In the genomic region with DNA sequence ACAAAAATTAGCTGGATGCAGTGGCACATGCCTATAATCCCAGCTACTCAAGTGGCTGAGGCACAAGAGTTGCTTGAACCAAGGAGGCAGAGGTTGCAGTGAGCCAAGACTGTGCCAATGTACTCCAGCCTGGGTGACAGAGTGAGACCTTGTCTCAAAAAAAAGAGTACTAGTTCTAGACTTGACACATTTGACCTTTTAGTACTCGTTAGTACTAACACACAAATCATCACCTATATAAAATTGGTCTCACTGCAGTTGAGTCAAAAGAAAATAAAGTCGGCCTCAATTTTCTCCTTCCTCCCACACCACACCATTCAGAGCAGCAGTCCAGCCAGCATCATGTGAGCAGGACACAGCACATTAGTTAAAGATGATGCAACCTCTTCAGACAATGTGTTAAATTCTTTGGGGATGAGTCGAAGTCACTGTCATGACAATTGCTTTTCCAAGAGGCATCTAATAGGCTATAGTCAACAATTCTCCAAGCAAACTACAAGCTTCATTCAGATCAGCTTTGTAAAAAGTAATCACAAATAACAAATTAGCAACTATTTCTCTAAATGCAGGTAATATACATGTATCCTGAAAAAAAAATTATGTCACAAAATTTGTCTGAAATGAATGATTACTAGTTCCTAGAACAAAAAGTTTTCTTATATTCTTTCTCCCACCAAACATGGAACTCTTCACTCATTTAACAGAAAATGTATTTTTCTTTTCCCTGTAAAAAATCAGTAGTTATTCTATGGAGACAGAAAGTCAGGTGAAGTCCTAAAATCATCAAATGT, we compare ENCODE assay signal across 8 cellular contexts. TPM values are rescaled to one million over a fixed set of nuclear protein-coding genes. Genes with fewer than 3 reads are reported as not detected.
DNase-seq lines count a peak whose midpoint lies in the region; ATAC-seq, FAIRE-seq and TF ChIP-seq lines count a peak whose summit lies in the region.

No MANE protein-coding gene starts in this region.

- 0 out of 2 replicates have a peak overlapping the region, but pooled peaks have one; percentile 14 for H2AFZ ChIP-seq in K562 (ENCODE audit: low read depth, low read length)

- H3K9ac ChIP-seq in HUES48 (ENCODE audit: low read depth, low read length) (peak overlapping the region; percentile 77; the same call in 1 of the 2 replicates), K562 (ENCODE audit: insufficient read depth in 1 of 2, low read depth in 2 of 2, low read length in 2 of 2) (no peak overlapping the region)

- H3K4me3 ChIP-seq in AG09309 (ENCODE audit: control insufficient read depth, low read depth, low read length) (no peak overlapping the region), HUES48 (ENCODE audit: low read depth, low read length) (no peak overlapping the region), K562 (no peak overlapping the region), suprapubic skin (no peak overlapping the region)

- H3K79me2 ChIP-seq in K562 (ENCODE audit: control insufficient read depth, insufficient read depth, low read length) = peaks cover 21% of the 10 kb centered on the region

- peaks cover 10% of the 10 kb centered on the region for H3K4me1 ChIP-seq in HUES48 (ENCODE audit: control insufficient read depth, insufficient read depth, low read length)
- H3K4me1 ChIP-seq in K562 (replicated peaks in 1 of 2; ENCODE audit: control insufficient read depth in 2 of 2, insufficient read depth in 2 of 2, low read length in 2 of 2) = peaks cover 0 to 17% of the 10 kb centered on the region in 2 experiments; a peak in 2 of 5 replicates
- H3K4me1 ChIP-seq in suprapubic skin = peaks cover 30% of the 10 kb centered on the region

- H3K36me3 ChIP-seq in HUES48 (ENCODE audit: control insufficient read depth, insufficient read depth, low read length) (peaks cover 5% of the 10 kb centered on the region; the same call in 1 of the 2 replicates), K562 (ENCODE audit: control insufficient read depth, insufficient read depth, low read length) (peaks cover 11% of the 10 kb centered on the region; the same call in 2 of the 3 replicates), suprapubic skin (peaks cover 25% of the 10 kb centered on the region)

- intact Hi-C loops in K562 (cut with micrococcal nuclease) = no loop called here

- H3K27ac ChIP-seq in HUES48 (ENCODE audit: low read depth, low read length) (peak overlapping the region; percentile 94), K562 (ENCODE audit: extremely low read depth, low read depth, low read length) (peak overlapping the region; percentile 60; the same call in 2 of the 3 replicates), suprapubic skin (peak overlapping the region; percentile 68)

- H3K9me1 ChIP-seq in K562 (ENCODE audit: control insufficient read depth, insufficient read depth, low read length) = no peaks in the 10 kb centered on the region

- FAIRE-seq in K562 (lab: Jason Lieb, UNC) (peak; percentile 94), islet of Langerhans (lab: Jason Lieb, UNC) (peak; percentile 75)

- WGBS in K562 (ENCODE audit: insufficient coverage, low coverage, missing lambda C conversion rate) = 43% methylated on average over 3 of the region's 3 CpGs
- 53% methylated on average over 3 of the region's 3 CpGs for WGBS in suprapubic skin

- TF ChIP-seq POLR2A in K562 (conservative IDR thresholded peaks at IDR 0.05) = no peak
- TF ChIP-seq POLR2A in suprapubic skin (IDR thresholded peaks at IDR 0.05) = no peak

- DNase-seq in AG09309 (ENCODE audit: low read depth) (peak; percentile 78), K562 (ENCODE audit: extremely low read depth in 1 of 4, low spot score in 3 of 4) (peak; percentile 22 to 61 (median 39)), suprapubic skin (ENCODE audit: low spot score in 2 of 2) (no peak), NCI-H187 treated with DMSO at 0.1 percent for 48 hours (lab: John Stamatoyannopoulos, UW) (no peak)

- peak in 1 of 2 experiments; percentile 35; a peak in 2 of 4 replicates for TF ChIP-seq RAD21 in K562 (CRISPR knock-in tag; conservative IDR thresholded peaks at IDR 0.05 in 1 of 2, IDR thresholded peaks at IDR 0.05 in 1 of 2)

- BruUV-seq in K562 (replicated peaks; lab: Mats Ljungman, UMichigan) = TSS peak; percentile 56

- ATAC-seq in K562 = peak; percentile 90
- no peak for ATAC-seq in GM18873 (IDR thresholded peaks at IDR 0.05; ENCODE audit: low FRiP score, unreplicated experiment)
- ATAC-seq in HG02588 (IDR thresholded peaks at IDR 0.05; ENCODE audit: unreplicated experiment) = no peak

- H4K20me1 ChIP-seq in K562 (replicated peaks; ENCODE audit: control insufficient read depth, insufficient read depth, low read length) = no peaks in the 10 kb centered on the region

- H3K9me3 ChIP-seq in HUES48 (ENCODE audit: control insufficient read depth, insufficient read depth, low read length) = no peaks in the 10 kb centered on the region
- H3K9me3 ChIP-seq in K562 (replicated peaks; ENCODE audit: control insufficient read depth, insufficient read depth, low read depth, low read length) = no peaks in the 10 kb centered on the region
- no peaks in the 10 kb centered on the region for H3K9me3 ChIP-seq in suprapubic skin

- H3K4me2 ChIP-seq in K562 (ENCODE audit: insufficient read depth, low read length) = no peak overlapping the region

- H3K27me3 ChIP-seq in HUES48 (ENCODE audit: control insufficient read depth, insufficient read depth, low read length) (no peaks in the 10 kb centered on the region), K562 (ENCODE audit: control insufficient read depth in 2 of 2, insufficient read depth in 2 of 2, low read length in 2 of 2) (no peaks in the 10 kb centered on the region), suprapubic skin (no peaks in the 10 kb centered on the region)

- in situ Hi-C loops in K562 (cut with MboI) = no loop called here

- TF ChIP-seq EP300 in K562 (IDR thresholded peaks at IDR 0.05; ENCODE audit: low read length) = peak; percentile 70
- no peak for TF ChIP-seq EP300 in suprapubic skin (IDR thresholded peaks at IDR 0.05)

- TF ChIP-seq CTCF in AG09309 (IDR thresholded peaks at IDR 0.05; ENCODE audit: control insufficient read depth, insufficient read depth, low read depth, low read length, missing control alignments) (no peak), K562 (IDR thresholded peaks at IDR 0.05 in 2 of 3, conservative IDR thresholded peaks at IDR 0.05 in 1 of 3; ENCODE audit: insufficient read depth in 2 of 3, low read depth in 1 of 3, low read length in 3 of 3) (no peak), suprapubic skin (IDR thresholded peaks at IDR 0.05) (no peak)

- CTCF ChIA-PET in K562 (lab: Yijun Ruan, JAX; ENCODE audit: low intra/inter-chr PET ratio) = no interaction called here

- POLR2A ChIA-PET in K562 (lab: Yijun Ruan, JAX) = interaction anchor here (0.5 to 1.1 kb wide), 5 partner anchors 9 to 374 kb away, joined by 3 read pairs; no protein-coding TSS in a partner anchor

TF ChIP-seq in K562, 482 proteins besides CTCF, POLR2A, EP300 and RAD21 (continues in another document):
- TF ChIP-seq, protein P1, sequence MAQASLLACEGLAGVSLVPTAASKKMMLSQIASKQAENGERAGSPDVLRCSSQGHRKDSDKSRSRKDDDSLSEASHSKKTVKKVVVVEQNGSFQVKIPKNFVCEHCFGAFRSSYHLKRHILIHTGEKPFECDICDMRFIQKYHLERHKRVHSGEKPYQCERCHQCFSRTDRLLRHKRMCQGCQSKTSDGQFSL (CRISPR knock-in tag; IDR thresholded peaks at IDR 0.05) = no peak
- TF ChIP-seq, protein P1 (tag; IDR thresholded peaks at IDR 0.05) = peak in 1 of 2 experiments; percentile 71; a peak in 1 of 4 replicates

RNA-seq across cellular contexts. Expression of a gene that starts 55.6 kb away (rescaled TPM):
- 77.3 and 128 TPM in 2 replicates for total RNA-seq in K562 (2011; cell fraction: chromatin; rRNA removed; ENCODE audit: low replicate concordance)
- 38.0 and 40.8 TPM in 2 replicates for total RNA-seq in K562 (2011; cell fraction: nucleolus; rRNA removed)
- 61.1 and 81.7 TPM in 2 replicates for total RNA-seq in K562 (2011; cell fraction: nucleoplasm; rRNA removed)
- 19.7 and 20.1 TPM in 2 replicates for total RNA-seq in K562 (2014; rRNA removed)
- 29.6 and 39.5 TPM in 2 replicates for total RNA-seq in K562 (2014; rRNA removed; fragmentation: Illumina TruSeq; extraction: Trizol)
- 33.3 and 33.9 TPM in 2 replicates for total RNA-seq in K562 (2015; rRNA removed; fragmentation: Illumina TruSeq; extraction: Trizol)
- total RNA-seq in K562 (2021) = 24.9 and 27.8 TPM in 2 replicates
- polyA plus RNA-seq in K562 (2011; rRNA removed) = 31.9 and 34.5 TPM in 2 replicates
- polyA plus RNA-seq in K562 (2011; cell fraction: cytosol; rRNA removed) = 24.3 and 28.5 TPM in 2 replicates
- polyA plus RNA-seq in K562 (2011; cell fraction: nucleus; rRNA removed) = 31.9 and 33.0 TPM in 2 replicates
- 17.8 and 31.5 TPM in 2 replicates for polyA plus RNA-seq in K562 (2012)
- polyA plus RNA-seq in K562 (2014; fragmentation: Illumina TruSeq; extraction: Trizol) = 27.3 and 27.6 TPM in 2 replicates
- polyA plus RNA-seq in K562 (2014; fragmentation: Nextera tagmentation; extraction: Ambion mirVana) = 1 to 10 TPM; 5.8 to 6.1 TPM
- 19.1 and 21.2 TPM in 2 replicates for polyA plus RNA-seq in K562 (2014; rRNA removed)
- polyA minus RNA-seq in K562 (2011; rRNA and poly(A)+ RNA removed) = 48.7 and 54.3 TPM in 2 replicates
- polyA minus RNA-seq in K562 (2011; cell fraction: cytosol; rRNA and poly(A)+ RNA removed) = 16.9 and 22.4 TPM in 2 replicates
- 17.0 and 35.5 TPM in 2 replicates for polyA minus RNA-seq in K562 (2011; cell fraction: nucleus; rRNA and poly(A)+ RNA removed)
- total RNA-seq in suprapubic skin = 100 to 1,000 TPM; 107 to 170 (median 149) TPM

Comparison
In these comparisons a context has a peak if more than half of its experiments do, and no peak if none do; other contexts are left out.
1. DNase-seq: peak in AG09309 (single experiment) and K562 (4 of 4); none in suprapubic skin (0 of 2) and NCI-H187 treated with DMSO at 0.1 percent for 48 hours (single experiment).
2. Peak in every context shown above with its lines, with median percentiles within 50 percentile points of each other: H3K27ac ChIP-seq.